In genomic region chr4:76373919-76374552, GRCh38 we compare ENCODE assay signal across 20 cellular contexts. TPM values are rescaled to one million over a fixed set of nuclear protein-coding genes. Genes with fewer than 3 reads are reported as not detected.
DNase-seq lines count a peak whose midpoint lies in the region; ATAC-seq and TF ChIP-seq lines count a peak whose summit lies in the region.
"Had no signal": no experiment of that assay in that cellular context is flagged by ENCODE, and none has a peak within 500 bp of the region (broad histone marks: within the 10 kb centered on the region; RNA-seq: fewer than 3 reads in every experiment).

No MANE protein-coding gene starts in this region.

- TF ChIP-seq CTCF in HCT116 (IDR thresholded peaks at IDR 0.05 in 2 of 3, conservative IDR thresholded peaks at IDR 0.05 in 1 of 3; ENCODE audit: borderline replicate concordance in 1 of 3, insufficient read depth in 1 of 3, low read depth in 2 of 3, low read length in 2 of 3) (no peak), prostate gland (IDR thresholded peaks at IDR 0.05) (no peak), mucosa of descending colon (IDR thresholded peaks at IDR 0.05) (no peak)

- H3K9me3 ChIP-seq in HCT116 (ENCODE audit: control insufficient read depth in 1 of 2, insufficient read depth in 1 of 2, low read depth in 1 of 2, low read length in 2 of 2) (no peaks in the 10 kb centered on the region), prostate gland (no peaks in the 10 kb centered on the region), mucosa of descending colon (no peaks in the 10 kb centered on the region)
- H3K9me3 ChIP-seq: left ventricle myocardium inferior, vagina had no signal

- RAD21 ChIA-PET in HCT116 (lab: Charles Lee; ENCODE audit: low non-redundant PET in 1 of 2, low total read pairs in 2 of 2, uncharacterized antibody in 2 of 2, unreplicated experiment in 2 of 2): no interaction called here

- no peaks in the 10 kb centered on the region for H3K79me2 ChIP-seq in HCT116 (ENCODE audit: insufficient read depth, low read length)

- peak overlapping the region; percentile 17; the same call in 1 of the 2 replicates for H3K4me2 ChIP-seq in HCT116 (ENCODE audit: low read length)

- no peak for DNase-seq in HCT116 (ENCODE audit: low read depth, low spot score)
- DNase-seq in fibroblast of gingiva (ENCODE audit: low read depth): peak; percentile 6
- peak; percentile 28 for DNase-seq in prostate gland (ENCODE audit: low spot score)
- no peak for DNase-seq in mucosa of descending colon
- DNase-seq in islet precursor cell: no peak
- DNase-seq: CD4-positive, CD25-positive, alpha-beta regulatory T cell; effector memory CD4-positive, alpha-beta T cell; GOT3; head of caudate nucleus; left ventricle myocardium inferior; MM.1S; natural killer cell; stimulated activated naive CD4-positive, alpha-beta T cell had no signal

- no peak for TF ChIP-seq RAD21 in HCT116 (IDR thresholded peaks at IDR 0.05; ENCODE audit: low read depth)

- H3K9ac ChIP-seq in HCT116 (ENCODE audit: low read length): no peak overlapping the region

- WGBS in prostate gland: 24% methylated on average over 6 of the region's 6 CpGs

- H4K20me1 ChIP-seq in HCT116 (ENCODE audit: insufficient read depth): no peaks in the 10 kb centered on the region

- H3K9me2 ChIP-seq in HCT116 (ENCODE audit: insufficient read depth): no peaks in the 10 kb centered on the region

- H3K27ac ChIP-seq in HCT116 (ENCODE audit: low read depth, low read length) (no peak overlapping the region), prostate gland (peak overlapping the region in 1 of 2 donors; percentile 10)
- H3K27ac ChIP-seq: left ventricle myocardium inferior, SK-N-MC, vagina had no signal

- H3K4me1 ChIP-seq in HCT116 (ENCODE audit: control insufficient read depth in 1 of 2, insufficient read depth in 2 of 2, low read length in 2 of 2) (peaks cover 3 to 15% of the 10 kb centered on the region in 2 experiments; a peak in 3 of 4 replicates), prostate gland (replicated peaks) (no peaks in the 10 kb centered on the region), mucosa of descending colon (ENCODE audit: low read depth) (no peaks in the 10 kb centered on the region)
- H3K4me1 ChIP-seq: vagina had no signal

- no peaks in the 10 kb centered on the region for H3K36me3 ChIP-seq in HCT116 (ENCODE audit: control insufficient read depth in 1 of 2, insufficient read depth in 2 of 2, low read length in 2 of 2)
- no peaks in the 10 kb centered on the region for H3K36me3 ChIP-seq in prostate gland
- H3K36me3 ChIP-seq in mucosa of descending colon (ENCODE audit: low read depth): no peaks in the 10 kb centered on the region
- H3K36me3 ChIP-seq: left ventricle myocardium inferior, vagina had no signal

- intact Hi-C loops in HCT116 (cut with micrococcal nuclease) (no loop called here), prostate gland (cut with DNase I) (no loop called here), mucosa of descending colon (cut with DNase I, micrococcal nuclease) (loop anchor here in 1 of 2 donors (10.0 kb wide), 2 partner anchors 129 to 189 kb away; no protein-coding TSS in a partner anchor)

- BruUV-seq in HCT116 (replicated peaks; lab: Mats Ljungman, UMichigan): no TSS peak

- TF ChIP-seq POLR2A in HCT116 (IDR thresholded peaks at IDR 0.05; ENCODE audit: borderline replicate concordance, extremely low read depth, insufficient read depth, insufficient read length) (no peak), prostate gland (IDR thresholded peaks at IDR 0.05) (no peak)

- POLR2A ChIA-PET in HCT116 (lab: Charles Lee): no interaction called here

- no peak overlapping the region for H3K4me3 ChIP-seq in HCT116 (replicated peaks in 1 of 2; ENCODE audit: low read depth in 1 of 2, low read length in 2 of 2)
- H3K4me3 ChIP-seq in prostate gland: no peak overlapping the region
- H3K4me3 ChIP-seq in mucosa of descending colon: no peak overlapping the region
- H3K4me3 ChIP-seq: left ventricle myocardium inferior, SK-N-MC, vagina had no signal

- no peak for ATAC-seq in HCT116
- ATAC-seq in SK-N-SH treated with all-trans-retinoic acid at 6 μM for 48 hours: peak; percentile 59; the same call in 2 of the 3 replicates
- no peak for ATAC-seq in mucosa of descending colon
- no peak for ATAC-seq in GM21529 (IDR thresholded peaks at IDR 0.05; ENCODE audit: unreplicated experiment)
- ATAC-seq in HG03095 (IDR thresholded peaks at IDR 0.05; ENCODE audit: unreplicated experiment): no peak
- ATAC-seq: natural killer cell, sciatic nerve had no signal

- H2AFZ ChIP-seq in HCT116 (ENCODE audit: low read depth, low read length, poor library complexity, severe bottlenecking): peak overlapping the region; percentile 79

- CTCF ChIA-PET in HCT116 (lab: Charles Lee): interaction anchor here (6.7 kb wide), 1 partner anchor 194 kb away, joined by 151 read pairs; no protein-coding TSS in a partner anchor

- H3K27me3 ChIP-seq in HCT116 (ENCODE audit: insufficient read depth, low read length) (no peaks in the 10 kb centered on the region), prostate gland (replicated peaks; ENCODE audit: insufficient read depth) (no peaks in the 10 kb centered on the region)
- H3K27me3 ChIP-seq: vagina had no signal

TF ChIP-seq in HCT116, 20 proteins besides CTCF, POLR2A, EP300 and RAD21 (continues in another document):
- TF ChIP-seq REST (IDR thresholded peaks at IDR 0.05; ENCODE audit: low read depth): no peak
- no peak for TF ChIP-seq POLR2AphosphoS5 (IDR thresholded peaks at IDR 0.05; ENCODE audit: low read depth, low read length)
- no peak for TF ChIP-seq SRF (IDR thresholded peaks at IDR 0.05; ENCODE audit: low read depth)
- TF ChIP-seq ZFX (IDR thresholded peaks at IDR 0.05): no peak
- TF ChIP-seq YY1 (IDR thresholded peaks at IDR 0.05; ENCODE audit: extremely low read depth, insufficient replicate concordance, low read depth, low read length): no peak
- TF ChIP-seq ZNF274 (IDR thresholded peaks at IDR 0.05; ENCODE audit: low read depth, low read length): no peak
- TF ChIP-seq TCF7L2 (IDR thresholded peaks at IDR 0.05; ENCODE audit: borderline replicate concordance, extremely low read depth, insufficient read depth, insufficient read length): no peak

TF ChIP-seq in SK-N-SH treated with all-trans-retinoic acid at 6 μM for 48 hours, 23 proteins besides CTCF, POLR2A, EP300 and RAD21:
- TF ChIP-seq ZFP3 (CRISPR knock-in tag; IDR thresholded peaks at IDR 0.05) (no peak), ZNF8 (CRISPR knock-in tag; IDR thresholded peaks at IDR 0.05) (no peak)
- TF ChIP-seq, protein P1, sequence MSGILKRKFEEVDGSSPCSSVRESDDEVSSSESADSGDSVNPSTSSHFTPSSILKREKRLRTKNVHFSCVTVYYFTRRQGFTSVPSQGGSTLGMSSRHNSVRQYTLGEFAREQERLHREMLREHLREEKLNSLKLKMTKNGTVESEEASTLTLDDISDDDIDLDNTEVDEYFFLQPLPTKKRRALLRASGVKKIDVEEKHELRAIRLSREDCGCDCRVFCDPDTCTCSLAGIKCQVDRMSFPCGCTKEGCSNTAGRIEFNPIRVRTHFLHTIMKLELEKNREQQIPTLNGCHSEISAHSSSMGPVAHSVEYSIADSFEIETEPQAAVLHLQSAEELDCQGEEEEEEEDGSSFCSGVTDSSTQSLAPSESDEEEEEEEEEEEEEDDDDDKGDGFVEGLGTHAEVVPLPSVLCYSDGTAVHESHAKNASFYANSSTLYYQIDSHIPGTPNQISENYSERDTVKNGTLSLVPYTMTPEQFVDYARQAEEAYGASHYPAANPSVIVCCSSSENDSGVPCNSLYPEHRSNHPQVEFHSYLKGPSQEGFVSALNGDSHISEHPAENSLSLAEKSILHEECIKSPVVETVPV (CRISPR knock-in tag; IDR thresholded peaks at IDR 0.05): no peak

RNA-seq across cellular contexts. Expression of gene CCDC158, which starts 46.9 kb away (rescaled TPM):
- total RNA-seq in HCT116 (2021; ENCODE audit: unreplicated experiment): not detected
- polyA plus RNA-seq in HCT116 (2012): not detected in 2 replicates
- total RNA-seq in prostate gland: 1 to 10 TPM in 1 of 2 donors, not detected in 1; 4.9 TPM
- under 1 TPM in 1 of 3 donors, not detected in 2; 0.82 TPM for total RNA-seq in mucosa of descending colon
- total RNA-seq: activated T-helper 2 cell treated with anti-CD3 and anti-CD28 coated beads, Interferon-gamma antibody, Interleukin-2, Interleukin-4, amounts not matched to agents 10 μg/mL and 5 μg/mL and 100 μg/mL, durations not matched to agents 14 hours and 24 hours and 36 hours; CD4-positive, CD25-positive, alpha-beta regulatory T cell; natural killer cell; vagina had no signal
- polyA plus RNA-seq: CD4-positive, CD25-positive, alpha-beta regulatory T cell had no signal

Comparison
In these comparisons a context has a peak if more than half of its experiments do, and no peak if none do; other contexts are left out.
1. DNase-seq: peak in fibroblast of gingiva (single experiment) and prostate gland (single experiment); none in HCT116 (single experiment), mucosa of descending colon (0 of 3) and islet precursor cell (single experiment).